7 cellular contexts compared by ENCODE assay signal in the genomic region with DNA sequence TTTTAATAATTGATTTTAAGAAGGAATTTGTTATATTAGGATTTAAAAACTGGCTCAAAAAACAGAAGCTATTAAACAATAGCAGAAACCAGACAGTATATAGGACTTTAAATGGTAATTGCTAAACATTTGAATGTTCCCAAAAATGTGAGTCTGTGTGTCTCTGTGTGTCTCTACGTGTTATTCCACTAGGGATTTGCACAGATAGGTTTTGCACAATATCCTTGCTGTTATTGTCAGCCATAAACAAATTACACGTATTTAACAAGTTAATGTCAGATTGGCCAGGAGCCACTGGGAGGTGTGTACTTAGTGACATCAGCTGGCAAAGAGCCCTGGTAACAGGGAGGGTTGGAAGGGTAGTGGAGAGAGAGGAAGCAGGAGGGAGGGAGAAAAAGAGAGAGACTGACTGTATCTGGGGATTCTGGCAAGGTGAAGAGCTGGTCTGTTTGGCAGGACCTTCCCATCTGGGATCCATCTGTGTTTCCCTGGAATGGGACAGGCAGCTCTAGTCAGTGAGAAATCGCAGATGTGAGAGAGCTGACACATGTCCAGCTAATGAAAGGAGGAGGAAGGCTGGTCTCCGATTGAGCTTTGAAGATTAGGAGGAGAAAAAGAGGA.
DNase-seq lines count a peak whose midpoint lies in the region; ATAC-seq, FAIRE-seq and TF ChIP-seq lines count a peak whose summit lies in the region.

No MANE protein-coding gene starts in this region.

- BruUV-seq in PC-3 (replicated peaks; lab: Mats Ljungman, UMichigan) (no TSS peak), endothelial cell of umbilical vein (replicated peaks; lab: Mats Ljungman, UMichigan) (no TSS peak)

- FAIRE-seq in endothelial cell of umbilical vein (lab: Jason Lieb, UNC) = no peak

- H3K9me1 ChIP-seq in endothelial cell of umbilical vein (replicated peaks; ENCODE audit: control insufficient read depth, extremely low read depth, insufficient read depth, low read length) = no peaks in the 10 kb centered on the region

- no peak overlapping the region for H3K27ac Mint-ChIP-seq in activated naive CD4-positive, alpha-beta T cell treated with anti-CD3 and anti-CD28 coated beads, Interleukin-2, amount 50 U/mL, for 72 hours

- DNase-seq in HuH-7 (ENCODE audit: low spot score) (peak; percentile 74), PC-3 (peak; percentile 97), endothelial cell of umbilical vein (ENCODE audit: low read depth, low spot score) (peak; percentile 93), midbrain (lab: John Stamatoyannopoulos, UW) (peak; percentile 24)
- DNase-seq in activated CD4-positive, alpha-beta T cell treated with anti-CD3 and anti-CD28 coated beads, Interleukin-2, amount 50 U/mL, for 48 hours = no peak
- no peak for DNase-seq in activated naive CD4-positive, alpha-beta T cell treated with anti-CD3 and anti-CD28 coated beads, Interleukin-2, amount 50 U/mL, for 72 hours (ENCODE audit: low spot score in 2 of 2)

- H3K79me2 ChIP-seq in PC-3 (ENCODE audit: low read length) = 0 out of 2 replicates have a peak, but pooled peaks cover 4% of the 10 kb centered on the region
- no peaks in the 10 kb centered on the region for H3K79me2 ChIP-seq in endothelial cell of umbilical vein (ENCODE audit: control insufficient read depth, insufficient read depth, low read length)

- no peaks in the 10 kb centered on the region for H3K27me3 ChIP-seq in PC-3 (ENCODE audit: low read length)
- H3K27me3 ChIP-seq in endothelial cell of umbilical vein (ENCODE audit: control insufficient read depth in 2 of 2, insufficient read depth in 2 of 2, low read length in 2 of 2) = no peaks in the 10 kb centered on the region

- TF ChIP-seq CTCF in PC-3 (conservative IDR thresholded peaks at IDR 0.05; ENCODE audit: low read depth, low read length) (no peak), endothelial cell of umbilical vein (IDR thresholded peaks at IDR 0.05; ENCODE audit: extremely low read depth in 1 of 2, insufficient read depth in 1 of 2, low read depth in 1 of 2, low read length in 2 of 2) (no peak)

- no peaks in the 10 kb centered on the region for H3K36me3 ChIP-seq in PC-3 (ENCODE audit: low read depth, low read length)
- H3K36me3 ChIP-seq in endothelial cell of umbilical vein (ENCODE audit: control insufficient read depth in 2 of 2, extremely low read depth in 1 of 2, insufficient read depth in 2 of 2, low read length in 2 of 2) = no peaks in the 10 kb centered on the region

- dilution Hi-C loops in endothelial cell of umbilical vein (cut with MboI; ENCODE audit: extremely low pct_ligation_motif_present, low sequenced_read_pairs) = no loop called here

- H3K9ac ChIP-seq in PC-3 (ENCODE audit: low read length) (no peak overlapping the region), endothelial cell of umbilical vein (replicated peaks; ENCODE audit: extremely low read depth, insufficient read depth, low read length) (no peak overlapping the region)

- peaks cover 18% of the 10 kb centered on the region for H3K4me1 ChIP-seq in PC-3 (ENCODE audit: insufficient read depth, low read length)
- peaks cover 11% of the 10 kb centered on the region for H3K4me1 ChIP-seq in endothelial cell of umbilical vein (ENCODE audit: control insufficient read depth, extremely low read depth, insufficient read depth, low read length)

- H3K4me3 ChIP-seq in PC-3 (ENCODE audit: low read length) (peak overlapping the region; percentile 16; the same call in 1 of the 2 replicates), endothelial cell of umbilical vein (replicated peaks in 1 of 3; ENCODE audit: insufficient read depth in 1 of 3, low read depth in 1 of 3, low read length in 3 of 3) (no peak overlapping the region)

- peak overlapping the region; percentile 32 for H2AFZ ChIP-seq in PC-3 (ENCODE audit: low read length)
- H2AFZ ChIP-seq in endothelial cell of umbilical vein (ENCODE audit: low read depth, low read length) = no peak overlapping the region

- intact Hi-C loops in PC-3 (cut with micrococcal nuclease) (loop anchor here (5.0 kb wide), 1 partner anchor 85 kb away; no protein-coding TSS in a partner anchor), endothelial cell of umbilical vein (cut with micrococcal nuclease) (loop anchor here (5.0 to 10.0 kb wide), 2 partner anchors 45 to 67 kb away; partner anchors contain the start of gene CBFA2T2)

- H4K20me1 ChIP-seq in PC-3 (ENCODE audit: low read length) (no peaks in the 10 kb centered on the region), endothelial cell of umbilical vein (replicated peaks; ENCODE audit: control insufficient read depth, extremely low read depth, insufficient read depth, low read length) (no peaks in the 10 kb centered on the region)

- H3K36me3 Mint-ChIP-seq in activated naive CD4-positive, alpha-beta T cell treated with anti-CD3 and anti-CD28 coated beads, Interleukin-2, amount 50 U/mL, for 72 hours = peaks cover 5 to 7% of the 10 kb centered on the region in 2 donors

- no peaks in the 10 kb centered on the region for H3K9me3 Mint-ChIP-seq in activated naive CD4-positive, alpha-beta T cell treated with anti-CD3 and anti-CD28 coated beads, Interleukin-2, amount 50 U/mL, for 72 hours

- H3K9me3 ChIP-seq in PC-3 (ENCODE audit: low read length) (no peaks in the 10 kb centered on the region), endothelial cell of umbilical vein (replicated peaks; ENCODE audit: control insufficient read depth, insufficient read depth, low read length) (no peaks in the 10 kb centered on the region)

- H3F3A ChIP-seq in PC-3 (ENCODE audit: low read length, unreplicated experiment) = peaks cover 5% of the 10 kb centered on the region

- TF ChIP-seq POLR2A in endothelial cell of umbilical vein (IDR thresholded peaks at IDR 0.05; ENCODE audit: low read depth, low read length) = no peak

- ATAC-seq in PC-3 (peak; percentile 95), GM18868 (IDR thresholded peaks at IDR 0.05; ENCODE audit: unreplicated experiment) (no peak)
- no peak for ATAC-seq in activated naive CD4-positive, alpha-beta T cell treated with anti-CD3 and anti-CD28 coated beads, Interleukin-2, amount 50 U/mL, for 72 hours

- H3K27ac ChIP-seq in PC-3 (ENCODE audit: low read length) (peak overlapping the region; percentile 14; the same call in 1 of the 2 replicates), endothelial cell of umbilical vein (ENCODE audit: insufficient read depth, low read depth, low read length) (no peak overlapping the region)

- peak overlapping the region; percentile 62 for H3K4me2 ChIP-seq in PC-3 (ENCODE audit: low read length)
- peak overlapping the region; percentile 27 for H3K4me2 ChIP-seq in endothelial cell of umbilical vein (ENCODE audit: insufficient read depth, low read length)

- no peaks in the 10 kb centered on the region for H3K9me2 ChIP-seq in PC-3 (replicated peaks; ENCODE audit: low read length)

- POLR2A ChIA-PET in PC-3 (lab: Charles Lee; ENCODE audit: unreplicated experiment) = interaction anchor here (0.5 to 0.6 kb wide), 2 partner anchors 16 to 56 kb away, joined by 5 to 11 read pairs; no protein-coding TSS in a partner anchor
- POLR2A ChIA-PET in endothelial cell of umbilical vein (lab: Charles Lee) = interaction anchor here (0.6 kb wide), 1 partner anchor 45 kb away, joined by 4 read pairs; no protein-coding TSS in a partner anchor

- CTCF ChIA-PET in PC-3 (lab: Charles Lee) = interaction anchor here (0.6 to 1.0 kb wide), 2 partner anchors 10 to 72 kb away, joined by 3 to 4 read pairs; partner anchors contain the start of gene CBFA2T2
- CTCF ChIA-PET in endothelial cell of umbilical vein (lab: Charles Lee) = interaction anchor here (0.7 to 1.3 kb wide), 8 partner anchors 10 to 105 kb away, joined by 3 to 5 read pairs (median 4); partner anchors contain the start of gene ACTL10

TF ChIP-seq in endothelial cell of umbilical vein, 7 proteins besides CTCF, POLR2A, EP300 and RAD21:
- no peak for TF ChIP-seq FOS (IDR thresholded peaks at IDR 0.05; ENCODE audit: borderline replicate concordance, insufficient read depth, low read length)
- TF ChIP-seq JUN (IDR thresholded peaks at IDR 0.05; ENCODE audit: borderline replicate concordance, insufficient read depth, insufficient read length, low read depth) = no peak
- no peak for TF ChIP-seq MYC (IDR thresholded peaks at IDR 0.05; ENCODE audit: low read depth, low read length)
- no peak for TF ChIP-seq EZH2 (IDR thresholded peaks at IDR 0.05; ENCODE audit: borderline replicate concordance, low read depth, low read length, severe bottlenecking)
- no peak for TF ChIP-seq POLR2AphosphoS5 (IDR thresholded peaks at IDR 0.05; ENCODE audit: insufficient read depth, low read depth, low read length)
- no peak for TF ChIP-seq GATA2 (IDR thresholded peaks at IDR 0.05; ENCODE audit: insufficient read depth, insufficient read length, low read depth, low read length)
- no peak for TF ChIP-seq MAX (IDR thresholded peaks at IDR 0.05; ENCODE audit: insufficient read depth, insufficient read length)

Comparison
In these comparisons a context has a peak if more than half of its experiments do, and no peak if none do; other contexts are left out.
1. DNase-seq: peak in HuH-7 (single experiment), PC-3 (single experiment), endothelial cell of umbilical vein (single experiment) and midbrain (single experiment); none in activated CD4-positive, alpha-beta T cell treated with anti-CD3 and anti-CD28 coated beads, Interleukin-2, amount 50 U/mL, for 48 hours (0 of 2) and activated naive CD4-positive, alpha-beta T cell treated with anti-CD3 and anti-CD28 coated beads, Interleukin-2, amount 50 U/mL, for 72 hours (0 of 2).